ENCODE assay signal across 17 cellular contexts in the genomic region with DNA sequence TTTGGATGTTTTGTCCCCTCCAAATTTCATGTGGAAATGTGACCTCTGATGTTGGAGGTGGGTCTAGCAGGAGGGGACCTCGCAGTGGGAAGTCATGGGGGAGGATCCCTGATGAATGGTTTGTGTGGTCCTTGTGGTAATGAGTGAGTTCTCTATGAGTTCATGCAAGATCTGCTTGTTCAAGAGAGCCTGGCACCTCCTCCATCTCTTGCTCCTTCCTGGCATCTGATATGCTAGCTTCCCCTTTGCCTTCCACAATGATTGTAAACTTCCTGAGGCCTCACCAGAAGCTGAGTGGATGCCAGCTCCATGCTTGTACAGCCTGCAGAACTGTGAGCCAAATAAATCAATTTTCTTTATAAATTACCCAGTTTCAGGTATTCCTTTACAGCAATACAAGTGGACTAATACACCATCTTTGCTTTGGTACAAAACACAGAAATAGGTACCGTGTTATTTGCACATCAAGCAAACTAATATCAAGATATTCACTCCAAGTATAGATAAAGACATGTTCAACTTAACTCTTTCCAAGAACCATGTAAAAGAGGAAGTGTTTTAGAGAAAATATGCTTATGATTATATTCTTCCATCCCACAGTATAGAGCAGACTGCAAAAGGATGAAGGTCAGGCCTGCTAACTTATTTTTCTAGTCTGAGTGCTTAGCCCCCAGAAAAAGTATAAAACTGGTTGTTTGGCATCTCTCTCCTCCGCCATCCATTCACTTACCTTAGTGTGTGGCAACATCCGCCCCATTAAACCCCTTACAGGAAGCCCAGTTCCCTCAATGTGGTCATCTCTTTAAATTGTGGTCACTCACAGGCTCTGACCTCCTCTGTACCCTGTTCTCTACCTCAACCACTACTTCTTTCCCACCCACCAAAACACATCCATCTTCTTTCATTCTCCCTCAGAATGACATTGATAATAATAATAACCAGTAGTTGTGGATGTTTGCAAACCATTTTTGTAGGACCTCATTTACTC.
DNase-seq lines count a peak whose midpoint lies in the region.
"Had no signal": no experiment of that assay in that cellular context is flagged by ENCODE, and none has a peak within 500 bp of the region (broad histone marks: within the 10 kb centered on the region; RNA-seq: fewer than 3 reads in every experiment).

No MANE protein-coding gene starts in this region.

- no peaks in the 10 kb centered on the region for H3K27me3 Mint-ChIP-seq in activated T-cell treated with anti-CD3 and anti-CD28 coated beads, Interleukin-2, amount 50 U/mL, for 24 hours
- H3K27me3 Mint-ChIP-seq in activated naive CD8-positive, alpha-beta T cell: no peaks in the 10 kb centered on the region
- no peaks in the 10 kb centered on the region for H3K27me3 Mint-ChIP-seq in stimulated activated naive CD8-positive, alpha-beta T cell treated with anti-CD3 and anti-CD28 coated beads, Interleukin-15, Interleukin-2, amounts not matched to agents 100 ng/mL and 50 ng/mL, for 24 hours
- no peaks in the 10 kb centered on the region for H3K27me3 Mint-ChIP-seq in T-helper 2 cell treated with Interferon-gamma antibody and Interleukin-4, amounts not matched to agents 5 μg/mL and 100 μg/mL, for 36 hours (ENCODE audit: low read depth)

- DNase-seq in activated T-cell treated with anti-CD3 and anti-CD28 coated beads, Interleukin-2, amount 50 U/mL, for 24 hours: no peak
- DNase-seq in activated T-cell treated with anti-CD3 and anti-CD28 coated beads for 4 hours (no peak), NOMO-1 (lab: John Stamatoyannopoulos, UW; ENCODE audit: unreplicated experiment in 2 of 2) (peak; percentile 25 to 37), DMS114 treated with DMSO at 0.1 percent for 48 hours (lab: John Stamatoyannopoulos, UW; ENCODE audit: unreplicated experiment) (no peak), NCI-H187 treated with DMSO at 0.1 percent for 48 hours (lab: John Stamatoyannopoulos, UW) (no peak)
- no peak for DNase-seq in T-helper 2 cell treated with Interferon-gamma antibody and Interleukin-4, amounts not matched to agents 5 μg/mL and 100 μg/mL, for 36 hours (ENCODE audit: low spot score)
- DNase-seq: activated naive CD4-positive, alpha-beta T cell treated with anti-CD3 and anti-CD28 coated beads for 36 hours; cortex of kidney; foreskin melanocyte; midbrain; NCI-H2107; NCI-H524 treated with DMSO at 0.1 percent for 48 hours; SK-N-SH had no signal

- peaks cover 86% of the 10 kb centered on the region for H3K4me1 Mint-ChIP-seq in activated T-cell treated with anti-CD3 and anti-CD28 coated beads, Interleukin-2, amount 50 U/mL, for 24 hours (ENCODE audit: low read depth)
- H3K4me1 Mint-ChIP-seq in activated naive CD8-positive, alpha-beta T cell (ENCODE audit: low read depth): peaks cover 80% of the 10 kb centered on the region
- peaks cover 90% of the 10 kb centered on the region for H3K4me1 Mint-ChIP-seq in stimulated activated naive CD8-positive, alpha-beta T cell treated with anti-CD3 and anti-CD28 coated beads, Interleukin-15, Interleukin-2, amounts not matched to agents 100 ng/mL and 50 ng/mL, for 24 hours (ENCODE audit: low read depth)
- peaks cover 48% of the 10 kb centered on the region for H3K4me1 Mint-ChIP-seq in T-helper 2 cell treated with Interferon-gamma antibody and Interleukin-4, amounts not matched to agents 5 μg/mL and 100 μg/mL, for 36 hours (ENCODE audit: low read depth)

- no peak overlapping the region for H3K4me3 Mint-ChIP-seq in activated T-cell treated with anti-CD3 and anti-CD28 coated beads, Interleukin-2, amount 50 U/mL, for 24 hours
- H3K4me3 Mint-ChIP-seq in activated naive CD8-positive, alpha-beta T cell: no peak overlapping the region
- H3K4me3 Mint-ChIP-seq in stimulated activated naive CD8-positive, alpha-beta T cell treated with anti-CD3 and anti-CD28 coated beads, Interleukin-15, Interleukin-2, amounts not matched to agents 100 ng/mL and 50 ng/mL, for 24 hours: peak overlapping the region; percentile 7
- H3K4me3 Mint-ChIP-seq in T-helper 2 cell treated with Interferon-gamma antibody and Interleukin-4, amounts not matched to agents 5 μg/mL and 100 μg/mL, for 36 hours: no peak overlapping the region
- H3K4me3 Mint-ChIP-seq: activated naive CD4-positive, alpha-beta T cell treated with anti-CD3 and anti-CD28 coated beads for 36 hours; brain; CD14-positive monocyte had no signal

- H3K36me3 Mint-ChIP-seq in activated T-cell treated with anti-CD3 and anti-CD28 coated beads, Interleukin-2, amount 50 U/mL, for 24 hours (ENCODE audit: low read depth): peaks cover 84% of the 10 kb centered on the region
- H3K36me3 Mint-ChIP-seq in activated naive CD8-positive, alpha-beta T cell: peaks cover 38% of the 10 kb centered on the region
- peaks cover 48% of the 10 kb centered on the region for H3K36me3 Mint-ChIP-seq in stimulated activated naive CD8-positive, alpha-beta T cell treated with anti-CD3 and anti-CD28 coated beads, Interleukin-15, Interleukin-2, amounts not matched to agents 100 ng/mL and 50 ng/mL, for 24 hours (ENCODE audit: low read depth)
- H3K36me3 Mint-ChIP-seq in T-helper 2 cell treated with Interferon-gamma antibody and Interleukin-4, amounts not matched to agents 5 μg/mL and 100 μg/mL, for 36 hours (ENCODE audit: low read depth): peaks cover 72% of the 10 kb centered on the region

- H3K9me3 Mint-ChIP-seq in activated T-cell treated with anti-CD3 and anti-CD28 coated beads, Interleukin-2, amount 50 U/mL, for 24 hours: peaks cover 23% of the 10 kb centered on the region
- peaks cover 15% of the 10 kb centered on the region for H3K9me3 Mint-ChIP-seq in activated naive CD8-positive, alpha-beta T cell (ENCODE audit: low read depth)
- H3K9me3 Mint-ChIP-seq in stimulated activated naive CD8-positive, alpha-beta T cell treated with anti-CD3 and anti-CD28 coated beads, Interleukin-15, Interleukin-2, amounts not matched to agents 100 ng/mL and 50 ng/mL, for 24 hours: peaks cover 25% of the 10 kb centered on the region
- peaks cover 42% of the 10 kb centered on the region for H3K9me3 Mint-ChIP-seq in T-helper 2 cell treated with Interferon-gamma antibody and Interleukin-4, amounts not matched to agents 5 μg/mL and 100 μg/mL, for 36 hours
- H3K9me3 Mint-ChIP-seq: brain had no signal

- H3K27ac Mint-ChIP-seq in activated T-cell treated with anti-CD3 and anti-CD28 coated beads, Interleukin-2, amount 50 U/mL, for 24 hours: peak overlapping the region; percentile 28
- peak overlapping the region; percentile 29 for H3K27ac Mint-ChIP-seq in activated naive CD8-positive, alpha-beta T cell
- peak overlapping the region; percentile 27 for H3K27ac Mint-ChIP-seq in stimulated activated naive CD8-positive, alpha-beta T cell treated with anti-CD3 and anti-CD28 coated beads, Interleukin-15, Interleukin-2, amounts not matched to agents 100 ng/mL and 50 ng/mL, for 24 hours
- no peak overlapping the region for H3K27ac Mint-ChIP-seq in T-helper 2 cell treated with Interferon-gamma antibody and Interleukin-4, amounts not matched to agents 5 μg/mL and 100 μg/mL, for 36 hours
- H3K27ac Mint-ChIP-seq: activated naive CD4-positive, alpha-beta T cell treated with anti-CD3 and anti-CD28 coated beads for 36 hours; brain had no signal

Comparison
In these comparisons a context has a peak if more than half of its experiments do, and no peak if none do; other contexts are left out.
1. DNase-seq: peak in NOMO-1 (2 of 2); none in activated T-cell treated with anti-CD3 and anti-CD28 coated beads, Interleukin-2, amount 50 U/mL, for 24 hours (single experiment), activated T-cell treated with anti-CD3 and anti-CD28 coated beads for 4 hours (single experiment), DMS114 treated with DMSO at 0.1 percent for 48 hours (single experiment), T-helper 2 cell treated with Interferon-gamma antibody and Interleukin-4, amounts not matched to agents 5 μg/mL and 100 μg/mL, for 36 hours (single experiment) and NCI-H187 treated with DMSO at 0.1 percent for 48 hours (single experiment).